In the genomic region with DNA sequence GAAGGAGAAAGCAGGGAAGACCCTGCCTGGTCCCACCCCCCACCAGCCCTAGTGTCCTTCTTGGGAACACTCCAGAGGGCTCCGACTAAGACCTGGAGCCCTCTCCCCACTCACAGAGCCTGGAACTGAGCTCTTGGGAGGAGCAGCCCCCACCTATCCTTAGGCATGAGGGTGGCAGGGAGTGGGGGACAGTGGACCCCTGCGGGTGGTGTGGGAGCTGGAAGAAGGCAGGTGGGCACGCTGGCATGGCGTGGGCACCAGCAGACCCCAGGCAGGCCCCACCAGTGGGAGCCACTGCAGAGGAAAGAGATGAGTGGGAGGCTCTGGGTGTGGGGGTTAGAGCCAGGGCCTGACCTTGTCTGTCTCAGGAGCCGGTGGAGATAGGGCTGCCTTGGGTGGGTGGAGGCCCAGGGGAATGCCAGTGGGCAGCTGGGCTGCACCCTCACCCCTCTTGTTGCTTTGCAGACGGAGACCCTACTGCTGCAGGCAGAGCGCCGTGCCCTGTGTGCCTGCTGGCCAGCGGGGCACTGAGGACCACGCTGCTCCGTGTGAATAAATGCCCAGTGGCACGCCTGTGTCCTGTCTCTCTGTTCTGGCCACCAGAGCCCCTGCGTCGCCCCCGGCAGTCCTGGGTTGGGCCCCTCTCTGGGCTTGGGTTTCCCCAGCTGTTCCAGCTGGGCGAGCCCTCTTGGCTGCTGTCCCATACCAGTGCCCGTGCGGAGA, we compare ENCODE assay signal across 1 cellular context.
TF ChIP-seq lines count a peak whose summit lies in the region.

No MANE protein-coding gene starts in this region.

TF ChIP-seq in HEK293, 187 proteins besides CTCF, POLR2A, EP300 and RAD21:
- TF ChIP-seq, protein P1, sequence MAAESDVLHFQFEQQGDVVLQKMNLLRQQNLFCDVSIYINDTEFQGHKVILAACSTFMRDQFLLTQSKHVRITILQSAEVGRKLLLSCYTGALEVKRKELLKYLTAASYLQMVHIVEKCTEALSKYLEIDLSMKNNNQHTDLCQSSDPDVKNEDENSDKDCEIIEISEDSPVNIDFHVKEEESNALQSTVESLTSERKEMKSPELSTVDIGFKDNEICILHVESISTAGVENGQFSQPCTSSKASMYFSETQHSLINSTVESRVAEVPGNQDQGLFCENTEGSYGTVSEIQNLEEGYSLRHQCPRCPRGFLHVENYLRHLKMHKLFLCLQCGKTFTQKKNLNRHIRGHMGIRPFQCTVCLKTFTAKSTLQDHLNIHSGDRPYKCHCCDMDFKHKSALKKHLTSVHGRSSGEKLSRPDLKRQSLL (tag by site-specific recombination; IDR thresholded peaks at IDR 0.05) = 0 out of 2 replicates have a peak, but pooled peaks have one; percentile 53
- TF ChIP-seq ZNF202 (tag by site-specific recombination; IDR thresholded peaks at IDR 0.05; ENCODE audit: borderline replicate concordance) (no peak), EGR2 (tag by site-specific recombination; IDR thresholded peaks at IDR 0.05; ENCODE audit: low read depth) (peak; percentile 73), REPIN1 (tag by site-specific recombination; IDR thresholded peaks at IDR 0.05; ENCODE audit: low read depth) (no peak), YY1 (tag by site-specific recombination; IDR thresholded peaks at IDR 0.05) (no peak), ZFHX2 (tag by site-specific recombination; conservative IDR thresholded peaks at IDR 0.05) (peak; percentile 78), GLI4 (tag by site-specific recombination; IDR thresholded peaks at IDR 0.05) (no peak), ZNF621 (tag by site-specific recombination; IDR thresholded peaks at IDR 0.05) (no peak)
- TF ChIP-seq, protein P2, sequence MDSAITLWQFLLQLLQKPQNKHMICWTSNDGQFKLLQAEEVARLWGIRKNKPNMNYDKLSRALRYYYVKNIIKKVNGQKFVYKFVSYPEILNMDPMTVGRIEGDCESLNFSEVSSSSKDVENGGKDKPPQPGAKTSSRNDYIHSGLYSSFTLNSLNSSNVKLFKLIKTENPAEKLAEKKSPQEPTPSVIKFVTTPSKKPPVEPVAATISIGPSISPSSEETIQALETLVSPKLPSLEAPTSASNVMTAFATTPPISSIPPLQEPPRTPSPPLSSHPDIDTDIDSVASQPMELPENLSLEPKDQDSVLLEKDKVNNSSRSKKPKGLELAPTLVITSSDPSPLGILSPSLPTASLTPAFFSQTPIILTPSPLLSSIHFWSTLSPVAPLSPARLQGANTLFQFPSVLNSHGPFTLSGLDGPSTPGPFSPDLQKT (IDR thresholded peaks at IDR 0.05; ENCODE audit: borderline replicate concordance, low read depth, low read length) = no peak
- TF ChIP-seq, protein P3, sequence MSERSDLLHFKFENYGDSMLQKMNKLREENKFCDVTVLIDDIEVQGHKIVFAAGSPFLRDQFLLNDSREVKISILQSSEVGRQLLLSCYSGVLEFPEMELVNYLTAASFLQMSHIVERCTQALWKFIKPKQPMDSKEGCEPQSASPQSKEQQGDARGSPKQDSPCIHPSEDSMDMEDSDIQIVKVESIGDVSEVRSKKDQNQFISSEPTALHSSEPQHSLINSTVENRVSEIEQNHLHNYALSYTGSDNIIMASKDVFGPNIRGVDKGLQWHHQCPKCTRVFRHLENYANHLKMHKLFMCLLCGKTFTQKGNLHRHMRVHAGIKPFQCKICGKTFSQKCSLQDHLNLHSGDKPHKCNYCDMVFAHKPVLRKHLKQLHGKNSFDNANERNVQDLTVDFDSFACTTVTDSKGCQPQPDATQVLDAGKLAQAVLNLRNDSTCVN (tag by site-specific recombination; optimal IDR thresholded peaks at IDR 0.05) = no peak
